ENCODE assay signal across 22 cellular contexts in the genomic region with DNA sequence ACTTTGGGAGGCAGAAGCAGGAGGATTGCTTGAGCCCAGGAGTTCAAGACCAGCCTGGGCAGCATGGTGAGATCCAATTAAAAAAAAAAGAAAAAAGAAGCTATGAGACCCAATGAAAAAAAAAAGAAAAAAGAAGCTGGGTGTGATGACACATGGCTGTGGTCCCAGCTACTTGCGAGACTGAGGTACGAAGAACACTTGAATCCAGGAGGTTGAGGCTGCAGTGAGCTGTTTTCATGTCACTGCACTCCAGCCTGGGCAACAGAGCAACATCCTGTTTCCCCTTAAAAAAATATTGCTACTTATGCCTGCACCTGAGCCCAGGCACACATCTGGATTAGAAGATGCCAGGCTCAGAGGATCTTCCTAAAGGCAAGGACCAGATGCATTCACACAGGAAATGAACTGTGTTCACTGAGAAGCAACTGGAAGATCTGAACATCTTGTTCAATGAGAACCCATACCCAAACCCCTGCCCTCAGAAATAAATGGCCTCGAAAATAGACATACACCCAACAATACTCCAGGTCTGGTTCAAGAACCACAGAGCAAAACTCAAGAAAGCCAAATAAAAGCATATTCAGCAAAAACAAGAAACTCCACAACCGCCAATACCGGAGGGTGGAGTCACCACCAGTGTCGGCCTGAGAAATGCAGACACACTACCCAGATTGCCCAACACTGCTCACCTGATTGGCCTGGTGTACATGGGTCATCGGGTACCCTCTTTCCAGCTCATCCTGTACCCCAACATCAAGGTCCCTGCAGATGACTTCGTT.
"Had no signal": no experiment of that assay in that cellular context is flagged by ENCODE, and none has a peak within 500 bp of the region (broad histone marks: within the 10 kb centered on the region; RNA-seq: fewer than 3 reads in every experiment).

No MANE protein-coding gene starts in this region.

- H3K27ac Mint-ChIP-seq: activated naive CD4-positive, alpha-beta T cell treated with anti-CD3 and anti-CD28 coated beads, Interleukin-2, amount 10 ng/mL, durations not matched to agents 7 days and 5 days; activated T-helper 17 cell treated with anti-CD3 and anti-CD28 coated beads, Interleukin-2, amount 50 U/mL, for 72 hours; T-helper 17 cell; WTC11 had no signal

- H3K27me3 Mint-ChIP-seq: activated T-helper 17 cell treated with anti-CD3 and anti-CD28 coated beads, Interleukin-2, amount 50 U/mL, for 72 hours; naive B cell; T-helper 17 cell had no signal

- DNase-seq: activated CD4-positive, alpha-beta T cell treated with anti-CD3 and anti-CD28 coated beads for 4 hours; activated naive CD4-positive, alpha-beta T cell treated with anti-CD3 and anti-CD28 coated beads, Interleukin-2, amount 10 ng/mL, durations not matched to agents 7 days and 5 days; activated T-cell treated with anti-CD3 and anti-CD28 coated beads for 4 hours; dorsolateral prefrontal cortex; left lung; mammary epithelial cell; naive B cell; nucleus accumbens; posterior cingulate gyrus; right cardiac atrium; stimulated activated CD4-positive, alpha-beta T cell treated with anti-CD3 and anti-CD28 coated beads, Interleukin-15, amount 100 ng/mL, for 24 hours; stimulated activated CD4-positive, alpha-beta T cell treated with anti-CD3 and anti-CD28 coated beads, Interleukin-4, amount 100 ng/mL, for 1 hour; stimulated activated naive CD4-positive, alpha-beta T cell; substantia nigra; T-helper 17 cell; transverse colon had no signal

- H3K4me3 Mint-ChIP-seq: activated naive CD4-positive, alpha-beta T cell treated with anti-CD3 and anti-CD28 coated beads, Interleukin-2, amount 10 ng/mL, durations not matched to agents 7 days and 5 days; activated T-helper 17 cell treated with anti-CD3 and anti-CD28 coated beads, Interleukin-2, amount 50 U/mL, for 72 hours; T-helper 17 cell; WTC11 had no signal

- H3K4me1 ChIP-seq: breast epithelium had no signal

- H3K9me3 Mint-ChIP-seq: activated T-helper 17 cell treated with anti-CD3 and anti-CD28 coated beads, Interleukin-2, amount 50 U/mL, for 72 hours had no signal

- H3K27ac ChIP-seq: ascending aorta, breast epithelium, dorsolateral prefrontal cortex, esophagus muscularis mucosa, skin epidermis, transverse colon had no signal

- H3K27me3 ChIP-seq: ascending aorta, breast epithelium, esophagus muscularis mucosa, left lung, transverse colon had no signal

- H3K9me3 ChIP-seq: ascending aorta, breast epithelium, esophagus muscularis mucosa, left lung, transverse colon had no signal

- H3K4me3 ChIP-seq: ascending aorta, breast epithelium, dorsolateral prefrontal cortex, esophagus muscularis mucosa, left lung, skin epidermis, transverse colon had no signal

- H3K36me3 ChIP-seq: ascending aorta, breast epithelium, transverse colon had no signal

- ATAC-seq: activated T-helper 17 cell treated with anti-CD3 and anti-CD28 coated beads, Interleukin-2, amount 50 U/mL, for 72 hours; left lung; right cardiac atrium; T-helper 17 cell; WTC11 had no signal
